28 cellular contexts compared by ENCODE assay signal in genomic region chr15:96565266-96565665, GRCh38.
DNase-seq lines count a peak whose midpoint lies in the region; ATAC-seq, FAIRE-seq and TF ChIP-seq lines count a peak whose summit lies in the region.
"Had no signal": no experiment of that assay in that cellular context is flagged by ENCODE, and none has a peak within 500 bp of the region (broad histone marks: within the 10 kb centered on the region; RNA-seq: fewer than 3 reads in every experiment).

No MANE protein-coding gene starts in this region.

- no peaks in the 10 kb centered on the region for H3K4me1 ChIP-seq in breast epithelium
- H3K4me1 ChIP-seq in foreskin keratinocyte = peaks cover 3% of the 10 kb centered on the region
- no peaks in the 10 kb centered on the region for H3K4me1 ChIP-seq in left lung

- TF ChIP-seq POLR2A in breast epithelium (IDR thresholded peaks at IDR 0.05) = no peak

- BruUV-seq in MCF 10A (replicated peaks; lab: Mats Ljungman, UMichigan) = no TSS peak

- H3K4me3 ChIP-seq in breast epithelium (no peak overlapping the region), bronchial epithelial cell (ENCODE audit: low read depth, low read length) (no peak overlapping the region), left lung (no peak overlapping the region)

- no peaks in the 10 kb centered on the region for H3K27me3 ChIP-seq in breast epithelium
- no peaks in the 10 kb centered on the region for H3K27me3 ChIP-seq in bronchial epithelial cell (ENCODE audit: control insufficient read depth, insufficient read depth, low read length)
- H3K27me3 ChIP-seq in foreskin keratinocyte = no peaks in the 10 kb centered on the region
- no peaks in the 10 kb centered on the region for H3K27me3 ChIP-seq in left lung

- H3K9me3 Mint-ChIP-seq in MCF 10A (ENCODE audit: unreplicated experiment) = no peaks in the 10 kb centered on the region

- H3K4me1 Mint-ChIP-seq in MCF 10A (ENCODE audit: insufficient read depth, unreplicated experiment) = peaks cover 18% of the 10 kb centered on the region
- H3K4me1 Mint-ChIP-seq: B cell had no signal

- H3K36me3 Mint-ChIP-seq in MCF 10A (ENCODE audit: insufficient read depth, unreplicated experiment) = no peaks in the 10 kb centered on the region
- H3K36me3 Mint-ChIP-seq: CD8-positive, alpha-beta T cell had no signal

- no peak overlapping the region for H3K4me3 Mint-ChIP-seq in MCF 10A (ENCODE audit: unreplicated experiment)
- H3K4me3 Mint-ChIP-seq: B cell; CD8-positive, alpha-beta T cell had no signal

- H3K36me3 ChIP-seq in breast epithelium = no peaks in the 10 kb centered on the region
- no peaks in the 10 kb centered on the region for H3K36me3 ChIP-seq in bronchial epithelial cell (ENCODE audit: control insufficient read depth, insufficient read depth, low read length)
- no peaks in the 10 kb centered on the region for H3K36me3 ChIP-seq in left lung

- CTCF ChIA-PET in MCF 10A (lab: Yijun Ruan, JAX) = interaction anchor here (0.7 kb wide), 1 partner anchor 194 kb away, joined by 4 read pairs; no protein-coding TSS in a partner anchor

- peak; percentile 58 for DNase-seq in MCF 10A (ENCODE audit: unreplicated experiment)
- no peak for DNase-seq in breast epithelium (ENCODE audit: low spot score in 2 of 2)
- DNase-seq in bronchial epithelial cell (ENCODE audit: low read depth) = peak; percentile 84
- DNase-seq in foreskin keratinocyte = peak; percentile 35 to 69
- DNase-seq in NOMO-1 treated with dmso at 0.1 percent for 144 hours (lab: John Stamatoyannopoulos, UW; ENCODE audit: unreplicated experiment) = no peak
- no peak for DNase-seq in activated T-cell treated with anti-CD3 and anti-CD28 coated beads for 4 hours
- no peak for DNase-seq in left lung
- DNase-seq: Caco-2; CD8-positive, alpha-beta T cell; GF-D8; Karpas-422; NCI-H1105 treated with DMSO at 0.1 percent for 48 hours; NCI-H146; NCI-H1930; NCI-H446; NCI-H524 treated with DMSO at 0.1 percent for 48 hours; NCI-H774; NK-92 treated with Interleukin-12 subunit alpha and Interleukin-12 subunit beta, amount 100 ng/mL, for 24 hours had no signal

- ATAC-seq in foreskin keratinocyte (peak; percentile 62), left lung (no peak)
- ATAC-seq: CD8-positive, alpha-beta T cell; HCT116; HepG2; Panc1; SK-N-SH treated with all-trans-retinoic acid at 6 μM for 48 hours had no signal

- H3K27me3 Mint-ChIP-seq in MCF 10A (ENCODE audit: insufficient read depth, unreplicated experiment) = no peaks in the 10 kb centered on the region
- H3K27me3 Mint-ChIP-seq: B cell had no signal

- H3K27ac ChIP-seq in breast epithelium (no peak overlapping the region), foreskin keratinocyte (no peak overlapping the region), left lung (no peak overlapping the region)
- H3K27ac ChIP-seq: 22Rv1, C4-2B, HL-60 had no signal

- peak; percentile 75 for FAIRE-seq in bronchial epithelial cell (lab: Jason Lieb, UNC)
- FAIRE-seq: GM12891, H1, HepG2 had no signal

- POLR2A ChIA-PET in MCF 10A (lab: Yijun Ruan, JAX) = interaction anchor here (0.7 to 1.8 kb wide), 4 partner anchors 12 to 272 kb away, joined by 3 to 6 read pairs (median 4); no protein-coding TSS in a partner anchor

- intact Hi-C loops in MCF 10A (cut with micrococcal nuclease) = no loop called here
- intact Hi-C loops in breast epithelium (cut with DNase I; ENCODE audit: low total_unique reads) = no loop called here
- intact Hi-C loops in left lung (cut with DNase I) = no loop called here

- TF ChIP-seq CTCF in MCF 10A (IDR thresholded peaks at IDR 0.05; ENCODE audit: unreplicated experiment) = no peak
- no peak for TF ChIP-seq CTCF in breast epithelium (IDR thresholded peaks at IDR 0.05)
- TF ChIP-seq CTCF in bronchial epithelial cell (IDR thresholded peaks at IDR 0.05; ENCODE audit: insufficient read depth, low read length, severe bottlenecking) = no peak
- no peak for TF ChIP-seq CTCF in foreskin keratinocyte (conservative IDR thresholded peaks at IDR 0.05)
- TF ChIP-seq CTCF in left lung (IDR thresholded peaks at IDR 0.05) = no peak

- H3K9me3 ChIP-seq in breast epithelium = peaks cover 0 to 6% of the 10 kb centered on the region in 2 donors
- H3K9me3 ChIP-seq in left lung = no peaks in the 10 kb centered on the region
- H3K9me3 ChIP-seq: Caco-2 had no signal

- H3K27ac Mint-ChIP-seq in MCF 10A (ENCODE audit: low read depth, unreplicated experiment) = peak overlapping the region; percentile 10
- H3K27ac Mint-ChIP-seq: B cell; CD8-positive, alpha-beta T cell had no signal

Comparison
In these comparisons a context has a peak if more than half of its experiments do, and no peak if none do; other contexts are left out.
1. DNase-seq: peak in MCF 10A (single experiment), bronchial epithelial cell (single experiment) and foreskin keratinocyte (2 of 2); none in breast epithelium (0 of 2), NOMO-1 treated with dmso at 0.1 percent for 144 hours (single experiment), activated T-cell treated with anti-CD3 and anti-CD28 coated beads for 4 hours (single experiment) and left lung (0 of 2).